21 cellular contexts compared by ENCODE assay signal in the genomic region with DNA sequence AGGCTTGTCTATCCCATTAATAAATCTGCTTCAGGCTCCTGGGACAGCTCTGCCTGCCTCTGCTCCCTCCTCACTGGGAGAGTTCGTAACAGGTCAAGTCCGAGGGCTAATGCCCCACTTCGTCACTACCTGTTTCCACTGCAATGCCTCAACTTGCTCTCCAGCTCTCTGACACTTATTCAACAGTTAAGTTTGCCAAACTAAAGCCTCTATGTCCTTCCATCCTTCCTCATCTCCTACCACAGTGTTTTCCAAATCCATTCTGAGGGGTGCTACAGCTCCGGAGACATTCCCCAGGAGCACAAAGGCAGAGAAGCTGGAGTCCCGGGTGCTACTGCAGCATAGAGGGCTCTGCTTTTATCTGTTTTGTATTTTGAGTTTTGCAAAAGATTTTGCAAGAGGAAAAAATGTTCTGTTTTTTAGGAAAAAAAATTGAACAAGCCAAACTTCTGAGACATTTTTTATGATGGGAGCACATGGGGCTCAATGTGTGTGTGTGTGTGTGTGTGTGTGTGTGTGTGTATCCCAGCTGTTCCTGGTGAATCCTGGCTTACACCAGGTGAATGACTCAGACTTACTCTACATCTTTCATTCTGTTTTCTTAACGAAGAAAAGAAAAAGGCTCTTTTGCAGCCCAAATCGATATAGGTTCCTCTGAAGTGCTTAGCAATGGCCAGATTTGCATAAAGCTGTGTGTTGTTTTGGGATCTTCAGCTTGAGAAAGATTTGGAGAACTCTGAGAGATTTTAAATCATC. TPM values are rescaled to one million over a fixed set of nuclear protein-coding genes. Genes with fewer than 3 reads are reported as not detected.
DNase-seq lines count a peak whose midpoint lies in the region; ATAC-seq and TF ChIP-seq lines count a peak whose summit lies in the region.
"Had no signal": no experiment of that assay in that cellular context is flagged by ENCODE, and none has a peak within 500 bp of the region (broad histone marks: within the 10 kb centered on the region; RNA-seq: fewer than 3 reads in every experiment).

No MANE protein-coding gene starts in this region.

- DNase-seq in SJSA1 (ENCODE audit: low read depth in 1 of 2, low spot score in 2 of 2) (peak in 1 of 2 experiments; percentile 31), fibroblast of the aortic adventitia (ENCODE audit: low read depth) (peak; percentile 5), skeletal muscle cell (ENCODE audit: low read depth) (peak; percentile 64), NCI-H526 treated with DMSO at 0.1 percent for 48 hours (lab: John Stamatoyannopoulos, UW) (no peak), LoVo (ENCODE audit: low spot score) (no peak), prostate gland (ENCODE audit: low spot score) (no peak)
- DNase-seq in activated T-cell treated with anti-CD3 and anti-CD28 coated beads, Interleukin-2, amount 50 U/mL, for 4 hours, result no peak
- DNase-seq: activated gamma-delta T cell treated with Interleukin-2 at 50 U/mL for 16 hours, aorta, Caco-2, erythroblast, GDM1, head of caudate nucleus, KBM-7, NCI-H1105, NCI-H69, SK-N-SH, stomach had no signal

- TF ChIP-seq CTCF in fibroblast of the aortic adventitia (IDR thresholded peaks at IDR 0.05; ENCODE audit: insufficient read depth, low read length) (no peak), prostate gland (IDR thresholded peaks at IDR 0.05) (no peak)

- no peak for TF ChIP-seq POLR2A in prostate gland (IDR thresholded peaks at IDR 0.05)

- intact Hi-C loops in prostate gland (cut with DNase I), result no loop called here

- WGBS in prostate gland, result 50% methylated on average over 7 of the region's 7 CpGs

- ATAC-seq in activated T-cell treated with anti-CD3 and anti-CD28 coated beads, Interleukin-2, amount 50 U/mL, for 4 hours, result no peak

- no peaks in the 10 kb centered on the region for H3K9me3 Mint-ChIP-seq in activated T-cell treated with anti-CD3 and anti-CD28 coated beads, Interleukin-2, amount 50 U/mL, for 4 hours

- H3K4me3 ChIP-seq in SJSA1 (no peak overlapping the region), fibroblast of the aortic adventitia (ENCODE audit: low read depth, low read length) (no peak overlapping the region), skeletal muscle cell (ENCODE audit: low read depth, low read length) (no peak overlapping the region), prostate gland (no peak overlapping the region)
- H3K4me3 ChIP-seq: stomach had no signal

- H3K9me3 ChIP-seq in ES-I3 (ENCODE audit: control insufficient read depth, insufficient read depth, low read length), result no peaks in the 10 kb centered on the region
- no peaks in the 10 kb centered on the region for H3K9me3 ChIP-seq in SJSA1 (replicated peaks)
- no peaks in the 10 kb centered on the region for H3K9me3 ChIP-seq in prostate gland
- H3K9me3 ChIP-seq: Caco-2, SK-N-SH, stomach had no signal

- H3K27ac ChIP-seq in SJSA1 (peak overlapping the region; percentile 50), prostate gland (no peak overlapping the region)

- peaks cover 31% of the 10 kb centered on the region for H3K4me1 ChIP-seq in ES-I3 (ENCODE audit: insufficient read depth, low read length)
- peaks cover 39% of the 10 kb centered on the region for H3K4me1 ChIP-seq in SJSA1 (replicated peaks)
- no peaks in the 10 kb centered on the region for H3K4me1 ChIP-seq in prostate gland (replicated peaks)
- H3K4me1 ChIP-seq: Caco-2 had no signal

- H3K27me3 ChIP-seq in SJSA1 (replicated peaks), result no peaks in the 10 kb centered on the region
- no peaks in the 10 kb centered on the region for H3K27me3 ChIP-seq in prostate gland (replicated peaks; ENCODE audit: insufficient read depth)
- H3K27me3 ChIP-seq: stomach had no signal

- no peak overlapping the region for H3K4me3 Mint-ChIP-seq in activated T-cell treated with anti-CD3 and anti-CD28 coated beads, Interleukin-2, amount 50 U/mL, for 4 hours
- H3K4me3 Mint-ChIP-seq: nephron had no signal

- no peaks in the 10 kb centered on the region for H3K36me3 Mint-ChIP-seq in activated T-cell treated with anti-CD3 and anti-CD28 coated beads, Interleukin-2, amount 50 U/mL, for 4 hours (ENCODE audit: insufficient read depth)

- H3K27me3 Mint-ChIP-seq in activated T-cell treated with anti-CD3 and anti-CD28 coated beads, Interleukin-2, amount 50 U/mL, for 4 hours (ENCODE audit: low read depth), result no peaks in the 10 kb centered on the region

- H3K36me3 ChIP-seq in ES-I3 (ENCODE audit: insufficient read depth, low read length), result no peaks in the 10 kb centered on the region
- H3K36me3 ChIP-seq in SJSA1, result no peaks in the 10 kb centered on the region
- no peaks in the 10 kb centered on the region for H3K36me3 ChIP-seq in prostate gland
- H3K36me3 ChIP-seq: stomach had no signal

- H3K9ac ChIP-seq in ES-I3 (ENCODE audit: low read depth, low read length), result peak overlapping the region; percentile 22; the same call in 1 of the 2 replicates
- H3K9ac ChIP-seq: SK-N-SH had no signal

- H3K4me1 Mint-ChIP-seq in activated T-cell treated with anti-CD3 and anti-CD28 coated beads, Interleukin-2, amount 50 U/mL, for 4 hours (ENCODE audit: low read depth), result no peaks in the 10 kb centered on the region

RNA-seq across cellular contexts. Expression of a gene that starts 46.1 kb away (rescaled TPM):
- 3.2 and 4.8 TPM in 2 replicates for total RNA-seq in SJSA1 (2014; rRNA removed; shearing (Covaris generic))
- total RNA-seq in fibroblast of the aortic adventitia (ENCODE audit: low replicate concordance), result 0.16 and 0.18 TPM in 2 replicates
- 10 to 100 TPM in 1 of 2 donors, 1 to 10 TPM in 1; 8.5 to 43.8 TPM for total RNA-seq in prostate gland
- under 1 TPM in 1 of 3 donors, not detected in 2; 0.03 TPM for total RNA-seq in activated T-cell treated with anti-CD3 and anti-CD28 coated beads, Interleukin-2, amount 50 U/mL, for 4 hours
- total RNA-seq: renal cortical epithelial cell had no signal

Comparison
In these comparisons a context has a peak if more than half of its experiments do, and no peak if none do; other contexts are left out.
1. DNase-seq: peak in fibroblast of the aortic adventitia (single experiment) and skeletal muscle cell (single experiment); none in NCI-H526 treated with DMSO at 0.1 percent for 48 hours (single experiment), LoVo (single experiment), prostate gland (single experiment) and activated T-cell treated with anti-CD3 and anti-CD28 coated beads, Interleukin-2, amount 50 U/mL, for 4 hours (single experiment).